ENCODE assay signal across 3 cellular contexts in genomic region chr7:131943211-131943610, GRCh38.
"Had no signal": no experiment of that assay in that cellular context is flagged by ENCODE, and none has a peak within 500 bp of the region (broad histone marks: within the 10 kb centered on the region; RNA-seq: fewer than 3 reads in every experiment).

No MANE protein-coding gene starts in this region.

- DNase-seq: GDM1, GF-D8 had no signal

- H3K4me3 ChIP-seq: GM12878 had no signal
